15 cellular contexts compared by ENCODE assay signal in the genomic region with DNA sequence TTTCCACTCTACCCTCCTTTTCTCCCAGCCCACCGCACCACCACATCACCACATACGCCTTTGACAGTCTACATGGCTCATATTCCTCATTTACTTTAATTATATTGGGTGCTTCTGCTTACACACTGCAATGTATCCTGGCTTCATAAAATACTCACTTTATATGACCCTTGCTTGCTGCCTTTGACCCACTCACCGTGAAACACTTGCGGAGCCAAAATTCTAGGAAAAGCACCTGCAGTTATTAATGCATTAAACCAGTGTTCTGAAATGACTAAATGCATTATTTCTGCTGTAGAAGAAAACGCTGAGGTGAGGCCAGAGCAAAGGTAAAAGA.
DNase-seq lines count a peak whose midpoint lies in the region; ATAC-seq, FAIRE-seq and TF ChIP-seq lines count a peak whose summit lies in the region.
"Had no signal": no experiment of that assay in that cellular context is flagged by ENCODE, and none has a peak within 500 bp of the region (broad histone marks: within the 10 kb centered on the region; RNA-seq: fewer than 3 reads in every experiment).

No MANE protein-coding gene starts in this region.

- H3K4me3 ChIP-seq in CD4-positive, alpha-beta memory T cell (ENCODE audit: low read length in 2 of 2), result no peak overlapping the region
- peak overlapping the region in 1 of 3 experiments; percentile 10; a peak in 1 of 6 replicates for H3K4me3 ChIP-seq in HepG2 (replicated peaks in 1 of 3; ENCODE audit: insufficient read depth in 1 of 3, low read depth in 2 of 3, low read length in 3 of 3)

- no peak for TF ChIP-seq POLR2A in HepG2 (IDR thresholded peaks at IDR 0.05; ENCODE audit: insufficient read depth in 1 of 2, low read depth in 2 of 2, low read length in 2 of 2)

- no TSS peak for BruUV-seq in HepG2 (replicated peaks; lab: Mats Ljungman, UMichigan)

- no peaks in the 10 kb centered on the region for H3K36me3 ChIP-seq in CD4-positive, alpha-beta memory T cell (ENCODE audit: insufficient read depth, low read length)
- H3K36me3 ChIP-seq in HepG2 (replicated peaks in 1 of 2; ENCODE audit: control insufficient read depth in 1 of 2, insufficient read depth in 2 of 2, low read length in 2 of 2), result no peaks in the 10 kb centered on the region

- H3K27me3 ChIP-seq in CD4-positive, alpha-beta memory T cell (ENCODE audit: insufficient read depth, low read length), result no peaks in the 10 kb centered on the region
- H3K27me3 ChIP-seq in HepG2 (ENCODE audit: control insufficient read depth in 1 of 2, insufficient read depth in 2 of 2, low read length in 2 of 2), result peaks cover 0 to 4% of the 10 kb centered on the region in 2 experiments; a peak in 1 of 5 replicates

- POLR2A ChIA-PET in CD4-positive, alpha-beta memory T cell (lab: Charles Lee; ENCODE audit: partially characterized antibody), result interaction anchor here (1.0 to 4.8 kb wide), 7 partner anchors 8 to 148 kb away, joined by 3 to 29 read pairs (median 9); no protein-coding TSS in a partner anchor
- POLR2A ChIA-PET in HepG2 (lab: Yijun Ruan, JAX), result no interaction called here

- no peak for FAIRE-seq in HepG2 (lab: Jason Lieb, UNC)

- no peak for ATAC-seq in activated T-helper 17 cell treated with anti-CD3 and anti-CD28 coated beads, Interleukin-2, amount 50 U/mL, for 72 hours (replicated peaks)
- ATAC-seq in HepG2 (no peak), HG03039 (IDR thresholded peaks at IDR 0.05; ENCODE audit: unreplicated experiment) (no peak)

- no peak overlapping the region for H2AFZ ChIP-seq in HepG2 (ENCODE audit: low read length)

- WGBS in HepG2 (ENCODE audit: low lambda C conversion rate), result 68% methylated on average over 5 of the region's 5 CpGs

- no peaks in the 10 kb centered on the region for H3K79me2 ChIP-seq in HepG2 (ENCODE audit: insufficient read depth, low read length)

- no peak for TF ChIP-seq EP300 in HepG2 (IDR thresholded peaks at IDR 0.05; ENCODE audit: low read depth in 2 of 2, low read length in 2 of 2)
- TF ChIP-seq EP300 in HepG2 (CRISPR knock-in tag; IDR thresholded peaks at IDR 0.05; ENCODE audit: borderline replicate concordance), result no peak

- H3K4me1 Mint-ChIP-seq in activated T-cell treated with anti-CD3 and anti-CD28 coated beads, Interleukin-2, amount 50 U/mL, for 24 hours (ENCODE audit: low read depth), result peaks cover 83% of the 10 kb centered on the region
- peaks cover 69 to 90% (median 78%) of the 10 kb centered on the region in 4 donors for H3K4me1 Mint-ChIP-seq in CD4-positive, alpha-beta memory T cell
- peaks cover 72% of the 10 kb centered on the region for H3K4me1 Mint-ChIP-seq in activated T-helper 17 cell treated with anti-CD3 and anti-CD28 coated beads, Interleukin-2, amount 50 U/mL, for 72 hours

- TF ChIP-seq CTCF in HepG2 (CRISPR knock-in tag; IDR thresholded peaks at IDR 0.05), result no peak

- peaks cover 73% of the 10 kb centered on the region for H3K4me1 ChIP-seq in CD4-positive, alpha-beta memory T cell (ENCODE audit: insufficient read depth, low read length)
- H3K4me1 ChIP-seq in HepG2 (ENCODE audit: insufficient read depth, low read length), result peaks cover 38% of the 10 kb centered on the region
- H3K4me1 ChIP-seq: Caco-2 had no signal

- peak overlapping the region; percentile 93 for H3K27ac Mint-ChIP-seq in activated T-cell treated with anti-CD3 and anti-CD28 coated beads, Interleukin-2, amount 50 U/mL, for 24 hours
- H3K27ac Mint-ChIP-seq in CD4-positive, alpha-beta memory T cell, result peak overlapping the region; percentile 55 to 93 (median 91)
- H3K27ac Mint-ChIP-seq in activated T-helper 17 cell treated with anti-CD3 and anti-CD28 coated beads, Interleukin-2, amount 50 U/mL, for 72 hours, result peak overlapping the region; percentile 97
- H3K27ac Mint-ChIP-seq: HFFc6 had no signal

- H3K9ac ChIP-seq in HepG2 (ENCODE audit: insufficient read depth, low read depth, low read length), result no peak overlapping the region

- H3K4me2 ChIP-seq in HepG2 (ENCODE audit: low read depth, low read length), result peak overlapping the region; percentile 64; the same call in 1 of the 2 replicates

- no peaks in the 10 kb centered on the region for H3K9me3 ChIP-seq in CD4-positive, alpha-beta memory T cell (ENCODE audit: control insufficient read depth in 1 of 2, low read length in 2 of 2)
- H3K9me3 ChIP-seq in HepG2 (ENCODE audit: low read length), result no peaks in the 10 kb centered on the region
- H3K9me3 ChIP-seq: Caco-2 had no signal

- H3K4me3 Mint-ChIP-seq in activated T-cell treated with anti-CD3 and anti-CD28 coated beads, Interleukin-2, amount 50 U/mL, for 24 hours, result peak overlapping the region; percentile 67
- peak overlapping the region in 7 of 8 donors; percentile 48 to 87 (median 85) for H3K4me3 Mint-ChIP-seq in CD4-positive, alpha-beta memory T cell
- peak overlapping the region; percentile 86 for H3K4me3 Mint-ChIP-seq in activated T-helper 17 cell treated with anti-CD3 and anti-CD28 coated beads, Interleukin-2, amount 50 U/mL, for 72 hours
- H3K4me3 Mint-ChIP-seq: HFFc6 had no signal

- peak overlapping the region; percentile 37 for H3K27ac ChIP-seq in CD4-positive, alpha-beta memory T cell (ENCODE audit: low read depth, low read length)
- H3K27ac ChIP-seq in HepG2 (ENCODE audit: extremely low read length, insufficient read depth, low read length), result no peak overlapping the region
- H3K27ac ChIP-seq: C4-2B had no signal

- CTCF ChIA-PET in CD4-positive, alpha-beta memory T cell (lab: Charles Lee; ENCODE audit: partially characterized antibody), result interaction anchor here (0.6 to 2.8 kb wide), 13 partner anchors 10 to 222 kb away, joined by 3 to 8 read pairs (median 4); no protein-coding TSS in a partner anchor
- CTCF ChIA-PET in HepG2 (lab: Yijun Ruan, JAX; ENCODE audit: low intra/inter-chr PET ratio, low total read pairs), result no interaction called here

- no peaks in the 10 kb centered on the region for H3K27me3 Mint-ChIP-seq in activated T-cell treated with anti-CD3 and anti-CD28 coated beads, Interleukin-2, amount 50 U/mL, for 24 hours
- H3K27me3 Mint-ChIP-seq in CD4-positive, alpha-beta memory T cell, result no peaks in the 10 kb centered on the region
- no peaks in the 10 kb centered on the region for H3K27me3 Mint-ChIP-seq in activated T-helper 17 cell treated with anti-CD3 and anti-CD28 coated beads, Interleukin-2, amount 50 U/mL, for 72 hours

- no peak for DNase-seq in activated T-cell treated with anti-CD3 and anti-CD28 coated beads, Interleukin-2, amount 50 U/mL, for 24 hours
- DNase-seq in activated T-cell treated with anti-CD3 and anti-CD28 coated beads for 4 hours, result no peak
- no peak for DNase-seq in CD4-positive, alpha-beta memory T cell
- DNase-seq in HepG2 (ENCODE audit: low spot score), result no peak
- no peak for DNase-seq in stimulated activated CD4-positive, alpha-beta T cell treated with anti-CD3 and anti-CD28 coated beads, Interleukin-2, amount 100 ng/mL, for 24 hours
- no peak for DNase-seq in NAMALWA (ENCODE audit: low spot score)
- DNase-seq: Caco-2, DMS153, HFFc6, NCI-H1092 treated with DMSO at 0.1 percent for 48 hours, NCI-H2227 treated with DMSO at 0.1 percent for 48 hours, NCI-H524 had no signal

- in situ Hi-C loops in HepG2 (cut with HindIII; ENCODE audit: extremely low pct_ligation_motif_present, low pct_unique_long_range_greater_than_20kb), result no loop called here

- H4K20me1 ChIP-seq in HepG2 (ENCODE audit: insufficient read depth, low read length), result no peaks in the 10 kb centered on the region

- H3K9me3 Mint-ChIP-seq in activated T-cell treated with anti-CD3 and anti-CD28 coated beads, Interleukin-2, amount 50 U/mL, for 24 hours, result no peaks in the 10 kb centered on the region
- H3K9me3 Mint-ChIP-seq in CD4-positive, alpha-beta memory T cell, result peaks cover 0 to 1% (median 0%) of the 10 kb centered on the region in 8 donors
- H3K9me3 Mint-ChIP-seq in activated T-helper 17 cell treated with anti-CD3 and anti-CD28 coated beads, Interleukin-2, amount 50 U/mL, for 72 hours, result no peaks in the 10 kb centered on the region
- H3K9me3 Mint-ChIP-seq: HFFc6 had no signal

- intact Hi-C loops in CD4-positive, alpha-beta memory T cell (cut with micrococcal nuclease), result loop anchor here (10.0 kb wide), 1 partner anchor 48 kb away; no protein-coding TSS in a partner anchor
- intact Hi-C loops in HepG2 (cut with micrococcal nuclease; ENCODE audit: unreplicated experiment), result no loop called here

- TF ChIP-seq RAD21 in HepG2 (CRISPR knock-in tag; IDR thresholded peaks at IDR 0.05), result no peak

- H3K36me3 Mint-ChIP-seq in activated T-cell treated with anti-CD3 and anti-CD28 coated beads, Interleukin-2, amount 50 U/mL, for 24 hours (ENCODE audit: low read depth), result no peaks in the 10 kb centered on the region
- no peaks in the 10 kb centered on the region for H3K36me3 Mint-ChIP-seq in CD4-positive, alpha-beta memory T cell
- peaks cover 11% of the 10 kb centered on the region for H3K36me3 Mint-ChIP-seq in activated T-helper 17 cell treated with anti-CD3 and anti-CD28 coated beads, Interleukin-2, amount 50 U/mL, for 72 hours (ENCODE audit: low read depth)
